Comparison of ENCODE assay signal across 18 cellular contexts in the genomic region with DNA sequence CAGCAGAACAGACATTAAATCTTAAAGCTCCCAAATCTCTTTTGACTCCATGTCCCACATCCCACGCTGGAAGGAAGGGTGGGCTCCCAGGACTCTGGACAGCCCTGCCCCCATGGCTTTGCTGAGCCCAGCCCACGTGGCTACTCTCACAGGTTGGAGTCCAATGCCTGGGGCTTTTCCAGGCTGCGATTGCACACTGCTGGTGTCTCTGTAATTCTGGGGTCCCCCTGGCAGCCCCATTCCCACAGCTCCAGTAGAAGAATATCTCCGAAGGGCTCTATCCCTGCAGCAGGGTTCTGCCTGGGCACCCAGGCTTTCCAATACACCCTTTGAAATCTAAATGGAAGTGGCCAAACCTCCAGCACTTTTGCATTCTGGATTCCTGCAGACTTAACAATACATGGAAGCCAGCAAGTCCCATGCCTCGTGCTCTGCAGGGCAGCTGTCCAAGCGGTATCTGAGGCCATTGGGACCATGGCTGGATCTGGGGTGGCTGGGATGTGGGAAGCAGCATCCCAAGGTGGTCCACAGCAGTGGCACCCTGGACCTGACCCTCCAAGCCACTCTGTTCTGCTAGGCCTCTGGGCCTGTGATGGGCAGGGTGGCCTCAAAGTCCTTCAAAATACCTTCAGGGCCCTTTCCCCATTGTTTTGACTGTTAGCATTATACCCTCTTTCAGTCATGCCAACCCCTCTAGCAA. TPM values are rescaled to one million over a fixed set of nuclear protein-coding genes. Genes with fewer than 3 reads are reported as not detected.
DNase-seq lines count a peak whose midpoint lies in the region; ATAC-seq and TF ChIP-seq lines count a peak whose summit lies in the region.
"Had no signal": no experiment of that assay in that cellular context is flagged by ENCODE, and none has a peak within 500 bp of the region (broad histone marks: within the 10 kb centered on the region; RNA-seq: fewer than 3 reads in every experiment).

No MANE protein-coding gene starts in this region.

- H3K27me3 ChIP-seq in Caco-2 (replicated peaks; ENCODE audit: control insufficient read depth, insufficient read depth, low read length) = no peaks in the 10 kb centered on the region
- H3K27me3 ChIP-seq in hepatocyte = no peaks in the 10 kb centered on the region
- no peaks in the 10 kb centered on the region for H3K27me3 ChIP-seq in sigmoid colon
- H3K27me3 ChIP-seq in mesenchymal stem cell (ENCODE audit: control insufficient read depth in 1 of 2, insufficient read depth in 1 of 2, low read length in 2 of 2) = peaks cover 71 to 75% of the 10 kb centered on the region in 2 experiments
- H3K27me3 ChIP-seq: BE2C had no signal

- no peak overlapping the region for H2BK12ac ChIP-seq in mesenchymal stem cell (ENCODE audit: low read length in 2 of 2)

- no peak overlapping the region for H4K8ac ChIP-seq in mesenchymal stem cell (ENCODE audit: low read length)

- H3K4me2 ChIP-seq in hepatocyte (no peak overlapping the region), mesenchymal stem cell (ENCODE audit: low read length, poor library complexity, severe bottlenecking) (no peak overlapping the region)

- H3K27me3 Mint-ChIP-seq in activated CD8-positive, alpha-beta T cell treated with anti-CD3 and anti-CD28 coated beads, Interleukin-2, amount 10 ng/mL, durations not matched to agents 7 days and 5 days (ENCODE audit: low read depth) = peaks cover 28% of the 10 kb centered on the region
- H3K27me3 Mint-ChIP-seq in activated CD8-positive, alpha-beta T cell treated with anti-CD3 and anti-CD28 coated beads for 36 hours = peaks cover 4% of the 10 kb centered on the region
- H3K27me3 Mint-ChIP-seq in Caco-2 (ENCODE audit: insufficient read depth, unreplicated experiment) = no peaks in the 10 kb centered on the region

- H4K20me1 ChIP-seq in hepatocyte (ENCODE audit: insufficient read depth, poor library complexity, severe bottlenecking) = no peaks in the 10 kb centered on the region

- CTCF ChIA-PET in activated CD8-positive, alpha-beta T cell treated with anti-CD3 and anti-CD28 coated beads, Interleukin-2, amount 10 ng/mL, durations not matched to agents 7 days and 5 days (lab: Charles Lee) = no interaction called here
- CTCF ChIA-PET in activated CD8-positive, alpha-beta T cell treated with anti-CD3 and anti-CD28 coated beads for 36 hours (lab: Charles Lee) = no interaction called here
- CTCF ChIA-PET in Caco-2 (lab: Charles Lee) = interaction anchor here (1.2 to 2.3 kb wide), 2 partner anchors 68 to 200 kb away, joined by 3 to 10 read pairs; no protein-coding TSS in a partner anchor

- H3K9ac ChIP-seq in mesenchymal stem cell (ENCODE audit: low read length) = no peak overlapping the region

- H3K4me1 ChIP-seq in Caco-2 (peaks cover 40% of the 10 kb centered on the region), hepatocyte (ENCODE audit: insufficient read depth) (peaks cover 15% of the 10 kb centered on the region), sigmoid colon (no peaks in the 10 kb centered on the region), mesenchymal stem cell (ENCODE audit: control insufficient read depth, insufficient read depth, low read depth, low read length) (peaks cover 1% of the 10 kb centered on the region)
- H3K4me1 ChIP-seq: BE2C had no signal

- H3K36me3 ChIP-seq in Caco-2 (ENCODE audit: control insufficient read depth, insufficient read depth, low read length) (no peaks in the 10 kb centered on the region), hepatocyte (replicated peaks; ENCODE audit: insufficient read depth, low read depth) (no peaks in the 10 kb centered on the region), sigmoid colon (no peaks in the 10 kb centered on the region), mesenchymal stem cell (ENCODE audit: control insufficient read depth in 1 of 2, insufficient read depth in 2 of 2, low read depth in 1 of 2, low read length in 2 of 2) (no peaks in the 10 kb centered on the region)
- H3K36me3 ChIP-seq: BE2C had no signal

- H3K4me3 ChIP-seq in Caco-2 (ENCODE audit: low read depth, low read length) (no peak overlapping the region), hepatocyte (no peak overlapping the region), sigmoid colon (no peak overlapping the region), mesenchymal stem cell (ENCODE audit: insufficient read depth in 1 of 2, low read depth in 1 of 2, low read length in 2 of 2) (no peak overlapping the region)

- H3K79me2 ChIP-seq in hepatocyte = no peaks in the 10 kb centered on the region

- no peak for ATAC-seq in activated CD8-positive, alpha-beta T cell treated with anti-CD3 and anti-CD28 coated beads, Interleukin-2, amount 10 ng/mL, durations not matched to agents 7 days and 5 days
- ATAC-seq in activated CD8-positive, alpha-beta T cell treated with anti-CD3 and anti-CD28 coated beads for 36 hours = no peak
- ATAC-seq in Right ventricle myocardium inferior = no peak
- ATAC-seq: CD8-positive, alpha-beta T cell; HepG2 had no signal

- DNase-seq in activated CD8-positive, alpha-beta T cell treated with anti-CD3 and anti-CD28 coated beads, Interleukin-2, amount 10 ng/mL, durations not matched to agents 7 days and 5 days = peak; percentile 12
- no peak for DNase-seq in activated CD8-positive, alpha-beta T cell treated with anti-CD3 and anti-CD28 coated beads for 36 hours
- DNase-seq in Caco-2 = peak in 1 of 2 experiments; percentile 34
- no peak for DNase-seq in hepatocyte (ENCODE audit: low spot score)
- peak; percentile 43 for DNase-seq in sigmoid colon
- DNase-seq in mesenchymal stem cell = no peak
- no peak for DNase-seq in Right ventricle myocardium inferior (ENCODE audit: missing footprints)
- DNase-seq in NCI-H2227 (lab: John Stamatoyannopoulos, UW; ENCODE audit: unreplicated experiment) = no peak
- DNase-seq: BE2C; CD8-positive, alpha-beta T cell; COR-L47; DND-41; GDM1; HCEC 1CT; HFFc6 had no signal

- H3K23ac ChIP-seq in mesenchymal stem cell (ENCODE audit: low read length in 2 of 2) = no peak overlapping the region

- H3K27ac ChIP-seq in hepatocyte (peak overlapping the region; percentile 57), sigmoid colon (no peak overlapping the region), mesenchymal stem cell (ENCODE audit: low read length, poor library complexity, severe bottlenecking) (no peak overlapping the region)

- no peak for TF ChIP-seq POLR2A in sigmoid colon (IDR thresholded peaks at IDR 0.05)

- no peak overlapping the region for H2BK15ac ChIP-seq in mesenchymal stem cell (ENCODE audit: low read depth, poor library complexity, severe bottlenecking)

- peaks cover under 1% of the 10 kb centered on the region for H3K4me1 Mint-ChIP-seq in activated CD8-positive, alpha-beta T cell treated with anti-CD3 and anti-CD28 coated beads, Interleukin-2, amount 10 ng/mL, durations not matched to agents 7 days and 5 days (ENCODE audit: low read depth)
- no peaks in the 10 kb centered on the region for H3K4me1 Mint-ChIP-seq in activated CD8-positive, alpha-beta T cell treated with anti-CD3 and anti-CD28 coated beads for 36 hours (ENCODE audit: low read depth)
- peaks cover 12% of the 10 kb centered on the region for H3K4me1 Mint-ChIP-seq in Caco-2 (ENCODE audit: low read depth, unreplicated experiment)

- H3K9me3 ChIP-seq in Caco-2 (peaks cover 14% of the 10 kb centered on the region), hepatocyte (ENCODE audit: low read depth) (no peaks in the 10 kb centered on the region), sigmoid colon (peaks cover 0 to 3% (median 0%) of the 10 kb centered on the region in 4 donors), mesenchymal stem cell (ENCODE audit: control insufficient read depth, low read length) (peaks cover 20% of the 10 kb centered on the region)
- H3K9me3 ChIP-seq: BE2C had no signal

- H3K9me3 Mint-ChIP-seq in activated CD8-positive, alpha-beta T cell treated with anti-CD3 and anti-CD28 coated beads, Interleukin-2, amount 10 ng/mL, durations not matched to agents 7 days and 5 days (ENCODE audit: insufficient read depth) = no peaks in the 10 kb centered on the region
- peaks cover 10% of the 10 kb centered on the region for H3K9me3 Mint-ChIP-seq in activated CD8-positive, alpha-beta T cell treated with anti-CD3 and anti-CD28 coated beads for 36 hours
- H3K9me3 Mint-ChIP-seq in Caco-2 (ENCODE audit: unreplicated experiment) = peaks cover 21% of the 10 kb centered on the region
- H3K9me3 Mint-ChIP-seq: HFFc6 had no signal

- H3K9me2 ChIP-seq in hepatocyte (replicated peaks; ENCODE audit: insufficient read depth) = no peaks in the 10 kb centered on the region

- no peak for TF ChIP-seq EP300 in sigmoid colon (IDR thresholded peaks at IDR 0.05)

- TF ChIP-seq CTCF in activated CD8-positive, alpha-beta T cell treated with anti-CD3 and anti-CD28 coated beads for 36 hours (IDR thresholded peaks at IDR 0.05) = no peak
- TF ChIP-seq CTCF in Caco-2 (IDR thresholded peaks at IDR 0.05; ENCODE audit: insufficient read depth in 1 of 2, low read depth in 1 of 2, low read length in 1 of 2, severe bottlenecking in 1 of 2, unreplicated experiment in 1 of 2) (no peak), hepatocyte (IDR thresholded peaks at IDR 0.05; ENCODE audit: poor library complexity) (no peak), sigmoid colon (IDR thresholded peaks at IDR 0.05) (no peak)

- no peak overlapping the region for H3K14ac ChIP-seq in mesenchymal stem cell (ENCODE audit: low read length in 2 of 2)

- H2AFZ ChIP-seq in hepatocyte (no peak overlapping the region), mesenchymal stem cell (ENCODE audit: low read depth, low read length) (no peak overlapping the region)

- intact Hi-C loops in activated CD8-positive, alpha-beta T cell treated with anti-CD3 and anti-CD28 coated beads for 36 hours (cut with micrococcal nuclease) = no loop called here
- intact Hi-C loops in Caco-2 (cut with micrococcal nuclease; ENCODE audit: unreplicated experiment) = loop anchor here (5.0 kb wide), 1 partner anchor 78 kb away; no protein-coding TSS in a partner anchor
- intact Hi-C loops in sigmoid colon (cut with DNase I) = no loop called here
- intact Hi-C loops in Right ventricle myocardium inferior (cut with DNase I) = no loop called here

- no peak overlapping the region for H2BK120ac ChIP-seq in mesenchymal stem cell (ENCODE audit: low read depth, low read length)

- BruUV-seq in Caco-2 (replicated peaks; lab: Mats Ljungman, UMichigan) = no TSS peak

- H2BK5ac ChIP-seq in mesenchymal stem cell (ENCODE audit: low read depth, low read length, poor library complexity, severe bottlenecking) = no peak overlapping the region

- no peak overlapping the region for H2AK5ac ChIP-seq in mesenchymal stem cell (ENCODE audit: low read length, severe bottlenecking)

- H3K27ac Mint-ChIP-seq in activated CD8-positive, alpha-beta T cell treated with anti-CD3 and anti-CD28 coated beads, Interleukin-2, amount 10 ng/mL, durations not matched to agents 7 days and 5 days = no peak overlapping the region
- H3K27ac Mint-ChIP-seq in activated CD8-positive, alpha-beta T cell treated with anti-CD3 and anti-CD28 coated beads for 36 hours = no peak overlapping the region
- peak overlapping the region; percentile 46 for H3K27ac Mint-ChIP-seq in Caco-2 (ENCODE audit: unreplicated experiment)
- H3K27ac Mint-ChIP-seq: CD14-positive monocyte; CD8-positive, alpha-beta T cell; HFFc6 had no signal

- WGBS in hepatocyte (ENCODE audit: low lambda C conversion rate, missing lambda C conversion rate) = 81% methylated on average over 6 of the region's 6 CpGs
- WGBS in sigmoid colon, 2 donors = 70 to 85% methylated on average over 6 of the region's 6 CpGs
- 61% methylated on average over 6 of the region's 6 CpGs for WGBS in mesenchymal stem cell

- POLR2A ChIA-PET in activated CD8-positive, alpha-beta T cell treated with anti-CD3 and anti-CD28 coated beads, Interleukin-2, amount 10 ng/mL, durations not matched to agents 7 days and 5 days (lab: Charles Lee) = no interaction called here
- POLR2A ChIA-PET in activated CD8-positive, alpha-beta T cell treated with anti-CD3 and anti-CD28 coated beads for 36 hours (lab: Charles Lee) = no interaction called here
- POLR2A ChIA-PET in Caco-2 (lab: Charles Lee) = no interaction called here

- no peak overlapping the region for H3K18ac ChIP-seq in mesenchymal stem cell (ENCODE audit: low read depth in 1 of 2, low read length in 2 of 2)

- H3K36me3 Mint-ChIP-seq in activated CD8-positive, alpha-beta T cell treated with anti-CD3 and anti-CD28 coated beads, Interleukin-2, amount 10 ng/mL, durations not matched to agents 7 days and 5 days (ENCODE audit: low read depth) = peaks cover 2% of the 10 kb centered on the region
- H3K36me3 Mint-ChIP-seq in activated CD8-positive, alpha-beta T cell treated with anti-CD3 and anti-CD28 coated beads for 36 hours (ENCODE audit: low read depth) = no peaks in the 10 kb centered on the region
- peaks cover 2% of the 10 kb centered on the region for H3K36me3 Mint-ChIP-seq in Caco-2 (ENCODE audit: insufficient read depth, unreplicated experiment)
- H3K36me3 Mint-ChIP-seq: CD14-positive monocyte; CD8-positive, alpha-beta T cell had no signal

- no peaks in the 10 kb centered on the region for H3K79me1 ChIP-seq in mesenchymal stem cell (replicated peaks; ENCODE audit: low read length, poor library complexity, severe bottlenecking)

- H4K91ac ChIP-seq in mesenchymal stem cell (ENCODE audit: low read length) = no peak overlapping the region

- no peak overlapping the region for H3K4ac ChIP-seq in mesenchymal stem cell (ENCODE audit: low read depth in 1 of 2, low read length in 2 of 2)

- no peak overlapping the region for H3K4me3 Mint-ChIP-seq in activated CD8-positive, alpha-beta T cell treated with anti-CD3 and anti-CD28 coated beads, Interleukin-2, amount 10 ng/mL, durations not matched to agents 7 days and 5 days
- no peak overlapping the region for H3K4me3 Mint-ChIP-seq in activated CD8-positive, alpha-beta T cell treated with anti-CD3 and anti-CD28 coated beads for 36 hours
- no peak overlapping the region for H3K4me3 Mint-ChIP-seq in Caco-2 (ENCODE audit: unreplicated experiment)
- H3K4me3 Mint-ChIP-seq: CD14-positive monocyte; CD8-positive, alpha-beta T cell; HFFc6 had no signal

RNA-seq across cellular contexts. Expression of gene TH, which starts 47.9 kb away (rescaled TPM):
- total RNA-seq in activated CD8-positive, alpha-beta T cell treated with anti-CD3 and anti-CD28 coated beads, Interleukin-2, amount 10 ng/mL, durations not matched to agents 7 days and 5 days = not detected
- total RNA-seq in activated CD8-positive, alpha-beta T cell treated with anti-CD3 and anti-CD28 coated beads for 36 hours = not detected
- not detected in 2 replicates for total RNA-seq in Caco-2 (2022)
- 0.92 and 2.6 TPM in 2 replicates for total RNA-seq in hepatocyte
- polyA plus RNA-seq in hepatocyte = 5.6 and 15.3 TPM in 2 replicates
- not detected for total RNA-seq in sigmoid colon
- under 1 TPM in 1 of 3 donors, not detected in 2; 0.17 TPM for polyA plus RNA-seq in sigmoid colon
- polyA plus RNA-seq in mesenchymal stem cell (2013, experiment 1 of 2) = not detected
- not detected for polyA plus RNA-seq in mesenchymal stem cell (2013, experiment 2 of 2)
- not detected for total RNA-seq in Right ventricle myocardium inferior
- total RNA-seq: CD8-positive, alpha-beta T cell; H4; HepG2; HFFc6 had no signal
- polyA plus RNA-seq: CD14-positive monocyte had no signal

RNA-seq across cellular contexts. Expression of gene ASCL2, which starts 50.9 kb away (rescaled TPM):
- total RNA-seq in activated CD8-positive, alpha-beta T cell treated with anti-CD3 and anti-CD28 coated beads, Interleukin-2, amount 10 ng/mL, durations not matched to agents 7 days and 5 days = under 1 TPM; 0.13 to 0.53 TPM
- 1 to 10 TPM; 2.7 to 3.4 TPM for total RNA-seq in activated CD8-positive, alpha-beta T cell treated with anti-CD3 and anti-CD28 coated beads for 36 hours
- total RNA-seq in Caco-2 (2022) (26.6 and 32.5 TPM in 2 replicates), hepatocyte (3.3 and 5.6 TPM in 2 replicates), sigmoid colon (under 1 TPM in 2 of 4 donors, not detected in 2; 0.28 to 0.33 TPM), Right ventricle myocardium inferior (0.24 TPM)
- polyA plus RNA-seq in hepatocyte (5.8 and 7.9 TPM in 2 replicates), sigmoid colon (1 to 10 TPM; 1.2 to 4.8 (median 1.4) TPM)
- not detected for polyA plus RNA-seq in mesenchymal stem cell (2013, experiment 1 of 2)
- polyA plus RNA-seq in mesenchymal stem cell (2013, experiment 2 of 2) = not detected
- total RNA-seq: CD8-positive, alpha-beta T cell; H4; HFFc6 had no signal
- polyA plus RNA-seq: HepG2 had no signal

RNA-seq across cellular contexts. Expression of gene INS, which starts 58.5 kb away (rescaled TPM):
- total RNA-seq in activated CD8-positive, alpha-beta T cell treated with anti-CD3 and anti-CD28 coated beads, Interleukin-2, amount 10 ng/mL, durations not matched to agents 7 days and 5 days = not detected
- total RNA-seq in activated CD8-positive, alpha-beta T cell treated with anti-CD3 and anti-CD28 coated beads for 36 hours = not detected
- total RNA-seq in Caco-2 (2022) = not detected in 2 replicates
- total RNA-seq in hepatocyte = not detected in 2 replicates
- not detected in 2 replicates for polyA plus RNA-seq in hepatocyte
- total RNA-seq in sigmoid colon = not detected
- 10 to 100 TPM in 1 of 3 donors, under 1 TPM in 1, not detected in 1; 0.73 to 51.7 TPM for polyA plus RNA-seq in sigmoid colon
- polyA plus RNA-seq in mesenchymal stem cell (2013, experiment 1 of 2) = not detected
- polyA plus RNA-seq in mesenchymal stem cell (2013, experiment 2 of 2) = not detected
- not detected for total RNA-seq in Right ventricle myocardium inferior
- total RNA-seq: CD8-positive, alpha-beta T cell; H4; HepG2; HFFc6 had no signal
- polyA plus RNA-seq: CD14-positive monocyte, HepG2 had no signal

Comparison
In these comparisons a context has a peak if more than half of its experiments do, and no peak if none do; other contexts are left out.
1. DNase-seq: peak in activated CD8-positive, alpha-beta T cell treated with anti-CD3 and anti-CD28 coated beads, Interleukin-2, amount 10 ng/mL, durations not matched to agents 7 days and 5 days (single experiment) and sigmoid colon (single experiment); none in activated CD8-positive, alpha-beta T cell treated with anti-CD3 and anti-CD28 coated beads for 36 hours (single experiment), hepatocyte (single experiment), mesenchymal stem cell (single experiment), Right ventricle myocardium inferior (single experiment) and NCI-H2227 (single experiment).